In genomic region chrX:44891642-44892041, GRCh38 we compare ENCODE assay signal across 1 cellular context.
TF ChIP-seq lines count a peak whose summit lies in the region.

No MANE protein-coding gene starts in this region.

TF ChIP-seq in WTC11, 78 proteins besides CTCF, POLR2A, EP300 and RAD21 (continued from another document):
- TF ChIP-seq FOXP4 (CRISPR knock-in tag; IDR thresholded peaks at IDR 0.05): no peak
- TF ChIP-seq IRF1 (CRISPR knock-in tag; IDR thresholded peaks at IDR 0.05): no peak
- TF ChIP-seq NFYB (CRISPR knock-in tag; conservative IDR thresholded peaks at IDR 0.05; ENCODE audit: low read depth): no peak
- TF ChIP-seq FOXP1 (CRISPR knock-in tag; IDR thresholded peaks at IDR 0.05; ENCODE audit: borderline replicate concordance): no peak
- TF ChIP-seq ZNF219 (CRISPR knock-in tag; IDR thresholded peaks at IDR 0.05; ENCODE audit: borderline replicate concordance): no peak
- TF ChIP-seq ZNF263 (CRISPR knock-in tag; IDR thresholded peaks at IDR 0.05; ENCODE audit: low read depth): no peak
- no peak for TF ChIP-seq TP53 (CRISPR knock-in tag; IDR thresholded peaks at IDR 0.05)
- TF ChIP-seq MXD4 (CRISPR knock-in tag; IDR thresholded peaks at IDR 0.05; ENCODE audit: borderline replicate concordance): no peak
TF ChIP-seq in WTC11: peak in this region for 0.
